14 cellular contexts compared by ENCODE assay signal in the genomic region with DNA sequence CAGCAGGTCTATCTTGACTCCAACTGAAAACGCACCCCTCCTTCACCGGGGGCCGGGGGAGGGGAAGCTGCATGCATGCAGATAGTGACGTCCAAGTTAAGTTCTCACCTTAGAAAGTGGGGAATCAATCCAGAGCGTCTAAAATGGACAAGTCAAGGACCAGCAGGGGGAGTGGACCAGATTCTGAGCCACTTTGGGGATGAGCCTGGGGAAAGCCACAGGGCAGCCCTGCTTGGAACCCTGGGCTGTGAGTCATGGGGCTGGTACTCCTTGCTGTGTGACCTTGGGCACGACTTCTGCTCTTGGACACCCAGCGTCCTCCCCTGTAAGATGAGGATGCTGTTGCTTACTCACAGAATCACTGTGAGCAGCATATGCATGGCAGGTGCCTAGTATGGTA. TPM values are rescaled to one million over a fixed set of nuclear protein-coding genes. Genes with fewer than 3 reads are reported as not detected.
DNase-seq lines count a peak whose midpoint lies in the region; ATAC-seq and TF ChIP-seq lines count a peak whose summit lies in the region.
"Had no signal": no experiment of that assay in that cellular context is flagged by ENCODE, and none has a peak within 500 bp of the region (broad histone marks: within the 10 kb centered on the region; RNA-seq: fewer than 3 reads in every experiment).

No MANE protein-coding gene starts in this region.

- H3K4me3 ChIP-seq in breast epithelium (no peak overlapping the region), HAP-1 (no peak overlapping the region)
- H3K4me3 ChIP-seq: psoas muscle had no signal

- DNase-seq in MCF 10A (ENCODE audit: unreplicated experiment) (peak; percentile 51), breast epithelium (ENCODE audit: low spot score in 2 of 2) (no peak), MV-4-11 (lab: John Stamatoyannopoulos, UW) (peak; percentile 22), cerebellar cortex (ENCODE audit: low spot score) (peak; percentile 5), type B pancreatic cell (ENCODE audit: extremely low spot score, unreplicated experiment) (peak; percentile 61), medulla oblongata (ENCODE audit: extremely low spot score) (no peak), HAP-1 (ENCODE audit: low spot score in 2 of 2) (no peak)
- DNase-seq: dermis blood vessel endothelial cell; DND-41; NCI-H1092 treated with DMSO at 0.1 percent for 48 hours; psoas muscle; stimulated activated CD4-positive, alpha-beta T cell treated with anti-CD3 and anti-CD28 coated beads, Interleukin-2, amount 100 ng/mL, for 24 hours had no signal

- no peaks in the 10 kb centered on the region for H3K9me3 ChIP-seq in breast epithelium
- H3K9me3 ChIP-seq in HAP-1 = no peaks in the 10 kb centered on the region

- H3K4me1 Mint-ChIP-seq in MCF 10A (ENCODE audit: insufficient read depth, unreplicated experiment) = no peaks in the 10 kb centered on the region
- H3K4me1 Mint-ChIP-seq in type B pancreatic cell (ENCODE audit: unreplicated experiment) = no peaks in the 10 kb centered on the region

- H3K9me3 Mint-ChIP-seq in MCF 10A (ENCODE audit: unreplicated experiment) = peaks cover 13% of the 10 kb centered on the region
- H3K9me3 Mint-ChIP-seq in type B pancreatic cell = no peaks in the 10 kb centered on the region

- BruUV-seq in MCF 10A (replicated peaks; lab: Mats Ljungman, UMichigan) = no TSS peak

- TF ChIP-seq CTCF in MCF 10A (IDR thresholded peaks at IDR 0.05; ENCODE audit: unreplicated experiment) (no peak), breast epithelium (IDR thresholded peaks at IDR 0.05) (no peak), type B pancreatic cell (conservative IDR thresholded peaks at IDR 0.05) (no peak)

- no peak for TF ChIP-seq POLR2A in breast epithelium (IDR thresholded peaks at IDR 0.05)

- in situ Hi-C loops in HAP-1 (cut with MboI; ENCODE audit: low sequenced_read_pairs) = no loop called here

- no peak overlapping the region for H3K4me3 Mint-ChIP-seq in MCF 10A (ENCODE audit: unreplicated experiment)
- H3K4me3 Mint-ChIP-seq in type B pancreatic cell = no peak overlapping the region

- POLR2A ChIA-PET in MCF 10A (lab: Yijun Ruan, JAX) = interaction anchor here (0.7 kb wide), 1 partner anchor 9 kb away, joined by 3 read pairs; a partner anchor contains a TSS

- H3K36me3 Mint-ChIP-seq in MCF 10A (ENCODE audit: insufficient read depth, unreplicated experiment) (no peaks in the 10 kb centered on the region), type B pancreatic cell (no peaks in the 10 kb centered on the region)

- CTCF ChIA-PET in MCF 10A (lab: Yijun Ruan, JAX) = interaction anchor here (0.6 to 1.3 kb wide), 2 partner anchors 12 to 65 kb away, joined by 4 to 7 read pairs; no protein-coding TSS in a partner anchor

- peaks cover 93% of the 10 kb centered on the region for H3K27me3 Mint-ChIP-seq in MCF 10A (ENCODE audit: insufficient read depth, unreplicated experiment)
- H3K27me3 Mint-ChIP-seq in type B pancreatic cell = peaks cover 35% of the 10 kb centered on the region

- H3K27ac ChIP-seq in breast epithelium = no peak overlapping the region
- H3K27ac ChIP-seq: psoas muscle had no signal

- H3K27me3 ChIP-seq in breast epithelium (peaks cover 0 to 3% of the 10 kb centered on the region in 2 donors), HAP-1 (ENCODE audit: low read depth) (peaks cover 1% of the 10 kb centered on the region; the same call in 1 of the 2 replicates)

- H3K27ac Mint-ChIP-seq in MCF 10A (ENCODE audit: low read depth, unreplicated experiment) = no peak overlapping the region
- H3K27ac Mint-ChIP-seq in type B pancreatic cell = no peak overlapping the region

- no peaks in the 10 kb centered on the region for H3K4me1 ChIP-seq in breast epithelium
- H3K4me1 ChIP-seq in HAP-1 = no peaks in the 10 kb centered on the region
- H3K4me1 ChIP-seq: psoas muscle had no signal

- no peaks in the 10 kb centered on the region for H3K36me3 ChIP-seq in breast epithelium
- H3K36me3 ChIP-seq in HAP-1 (replicated peaks) = no peaks in the 10 kb centered on the region

- intact Hi-C loops in MCF 10A (cut with micrococcal nuclease) (no loop called here), breast epithelium (cut with DNase I; ENCODE audit: low total_unique reads) (no loop called here)

- ATAC-seq in GM19328 (IDR thresholded peaks at IDR 0.05; ENCODE audit: unreplicated experiment) = no peak
- ATAC-seq: psoas muscle had no signal

RNA-seq across cellular contexts. Expression of a gene that starts 9.1 kb away (rescaled TPM):
- total RNA-seq in MCF 10A (2022) = not detected in 2 replicates
- 1 to 10 TPM in 1 of 3 donors, under 1 TPM in 1, not detected in 1; 0.80 to 2.9 TPM for total RNA-seq in breast epithelium
- not detected in 2 replicates for total RNA-seq in type B pancreatic cell (ENCODE audit: low replicate concordance)
- total RNA-seq: dermis blood vessel endothelial cell, NCI-H460, psoas muscle had no signal

Comparison
In these comparisons a context has a peak if more than half of its experiments do, and no peak if none do; other contexts are left out.
1. DNase-seq: peak in MCF 10A (single experiment), MV-4-11 (single experiment), cerebellar cortex (single experiment) and type B pancreatic cell (single experiment); none in breast epithelium (0 of 2), medulla oblongata (single experiment) and HAP-1 (0 of 2).